ENCODE assay signal across 1 cellular context in the genomic region with DNA sequence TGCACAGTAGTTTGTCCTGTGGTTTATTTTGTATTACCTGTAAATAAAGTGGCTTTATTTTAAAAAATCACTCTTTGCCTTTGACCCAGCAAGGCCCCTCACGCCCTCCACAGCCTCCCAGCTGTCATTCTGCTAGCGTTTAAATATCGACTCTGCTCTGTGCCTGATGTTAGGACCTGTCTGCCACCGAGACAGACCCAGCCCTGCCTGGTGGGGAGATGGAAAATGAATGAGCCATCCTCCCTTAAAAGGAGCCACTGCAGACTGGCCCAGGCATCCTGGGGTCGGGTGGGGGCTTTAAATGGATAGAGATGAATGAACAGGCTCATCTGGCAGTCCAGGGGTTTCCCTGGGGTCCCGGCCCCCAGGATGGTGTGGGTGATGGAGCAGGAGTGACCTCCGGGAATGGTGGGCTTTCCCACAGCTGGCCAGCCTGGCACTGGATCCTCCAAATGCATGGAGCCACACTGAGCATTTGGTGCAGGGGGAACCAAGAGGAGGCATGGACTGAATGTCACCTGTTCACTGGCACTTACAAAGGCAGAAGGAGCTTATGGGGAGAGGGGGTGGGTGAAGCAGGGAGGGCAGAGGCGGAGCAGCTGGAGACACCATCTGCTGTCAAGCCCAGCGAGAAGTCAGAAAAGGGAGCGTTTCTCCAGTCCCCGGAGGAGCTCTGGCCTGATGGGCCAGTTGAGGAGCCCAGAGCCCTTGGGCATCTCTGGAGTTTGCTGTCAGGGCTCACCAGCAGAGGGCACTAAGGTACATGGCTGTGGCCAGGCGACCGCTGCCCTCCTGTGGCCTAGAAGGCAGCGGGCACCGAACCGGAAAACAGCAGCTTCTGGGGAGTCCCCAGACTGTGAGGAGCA.
TF ChIP-seq lines count a peak whose summit lies in the region.

No MANE protein-coding gene starts in this region.

TF ChIP-seq in GM23338, 12 proteins besides CTCF, POLR2A, EP300 and RAD21 (continued from another document):
- TF ChIP-seq NANOG (IDR thresholded peaks at IDR 0.05; ENCODE audit: borderline replicate concordance) (no peak), EZH2phosphoT487 (IDR thresholded peaks at IDR 0.05; ENCODE audit: unreplicated experiment) (no peak), JUNB (IDR thresholded peaks at IDR 0.05; ENCODE audit: unreplicated experiment) (no peak), CREB1 (CRISPR knock-in tag; IDR thresholded peaks at IDR 0.05; ENCODE audit: low read depth) (no peak), POLR2AphosphoS5 (IDR thresholded peaks at IDR 0.05; ENCODE audit: low read depth) (no peak)
